5 cellular contexts compared by ENCODE assay signal in genomic region chr19:43186311-43186935, GRCh38. TPM values are rescaled to one million over a fixed set of nuclear protein-coding genes. Genes with fewer than 3 reads are reported as not detected.
"Had no signal": no experiment of that assay in that cellular context is flagged by ENCODE, and none has a peak within 500 bp of the region (broad histone marks: within the 10 kb centered on the region; RNA-seq: fewer than 3 reads in every experiment).

PSG5 (minus strand) TSS chr19:43186536; CDS start chr19:43186405, 131 bp downstream.

RNA-seq across cellular contexts. Expression of gene PSG5, which starts in this region (rescaled TPM):
- total RNA-seq: activated CD8-positive, alpha-beta memory T cell treated with anti-CD3 and anti-CD28 coated beads, Interleukin-2, amount 10 ng/mL, durations not matched to agents 7 days and 5 days; activated T-helper 1 cell treated with anti-CD3 and anti-CD28 coated beads, Interleukin-12 subunit alpha, Interleukin-12 subunit beta, Interleukin-2, Interleukin-4 antibody, amounts not matched to agents 30 ng/mL and 10 ng/mL and 1 ng/mL, durations not matched to agents 14 hours and 24 hours and 36 hours; ascending aorta; cardiac muscle cell; WTC11 had no signal
- polyA plus RNA-seq: cardiac muscle cell had no signal
